ENCODE assay signal across 20 cellular contexts in genomic region chr14:95402612-95403011, GRCh38.
"Had no signal": no experiment of that assay in that cellular context is flagged by ENCODE, and none has a peak within 500 bp of the region (broad histone marks: within the 10 kb centered on the region; RNA-seq: fewer than 3 reads in every experiment).

No MANE protein-coding gene starts in this region.

- ATAC-seq: K562 had no signal

- H3K9me3 ChIP-seq: SK-N-SH had no signal

- H3K27ac ChIP-seq: HL-60, KMS-11 had no signal

- H3K4me3 ChIP-seq: K562 had no signal

- DNase-seq: Kasumi-1, MM.1S, NCI-H1092 treated with DMSO at 0.1 percent for 48 hours, NCI-H1436, NCI-H187, NCI-H2029, NCI-H2081 treated with DMSO at 0.1 percent for 48 hours, NCI-H2171, NCI-H226, NCI-H446, NCI-H510A, NCI-H524 treated with DMSO at 0.1 percent for 48 hours, NCI-H69, NCI-H774, RPMI8226, SHP77, SK-N-SH had no signal
